ENCODE assay signal across 2 cellular contexts in genomic region chr19:10406191-10406590, GRCh38.
TF ChIP-seq lines count a peak whose summit lies in the region.

No MANE protein-coding gene starts in this region.

TF ChIP-seq in HepG2, 621 proteins besides CTCF, POLR2A, EP300 and RAD21:
- TF ChIP-seq TARDBP (CRISPR knock-in tag; IDR thresholded peaks at IDR 0.05), result no peak
- no peak for TF ChIP-seq HMG20A (CRISPR knock-in tag; IDR thresholded peaks at IDR 0.05; ENCODE audit: borderline replicate concordance)
- TF ChIP-seq ZKSCAN1 (IDR thresholded peaks at IDR 0.05; ENCODE audit: low read length), result peak; percentile 28; the same call in 1 of the 2 replicates
- no peak for TF ChIP-seq MXI1 (IDR thresholded peaks at IDR 0.05; ENCODE audit: borderline replicate concordance, low read depth, low read length)
- TF ChIP-seq, protein P1, sequence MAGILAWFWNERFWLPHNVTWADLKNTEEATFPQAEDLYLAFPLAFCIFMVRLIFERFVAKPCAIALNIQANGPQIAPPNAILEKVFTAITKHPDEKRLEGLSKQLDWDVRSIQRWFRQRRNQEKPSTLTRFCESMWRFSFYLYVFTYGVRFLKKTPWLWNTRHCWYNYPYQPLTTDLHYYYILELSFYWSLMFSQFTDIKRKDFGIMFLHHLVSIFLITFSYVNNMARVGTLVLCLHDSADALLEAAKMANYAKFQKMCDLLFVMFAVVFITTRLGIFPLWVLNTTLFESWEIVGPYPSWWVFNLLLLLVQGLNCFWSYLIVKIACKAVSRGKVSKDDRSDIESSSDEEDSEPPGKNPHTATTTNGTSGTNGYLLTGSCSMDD (CRISPR knock-in tag; IDR thresholded peaks at IDR 0.05), result no peak
- TF ChIP-seq ADNP (CRISPR knock-in tag; IDR thresholded peaks at IDR 0.05), result no peak
- no peak for TF ChIP-seq NFIB (CRISPR knock-in tag; IDR thresholded peaks at IDR 0.05; ENCODE audit: borderline replicate concordance)

TF ChIP-seq in IMR-90, 13 proteins besides CTCF, POLR2A, EP300 and RAD21:
- TF ChIP-seq MXI1 (IDR thresholded peaks at IDR 0.05; ENCODE audit: borderline replicate concordance, low read depth, low read length) (no peak), SMC3 (IDR thresholded peaks at IDR 0.05; ENCODE audit: low read depth, low read length) (no peak), RFX5 (IDR thresholded peaks at IDR 0.05; ENCODE audit: low read depth, low read length) (no peak), USF2 (IDR thresholded peaks at IDR 0.05; ENCODE audit: low read depth, low read length) (no peak), BHLHE40 (IDR thresholded peaks at IDR 0.05; ENCODE audit: low read depth, low read length) (no peak), MAFK (IDR thresholded peaks at IDR 0.05; ENCODE audit: low read depth, low read length) (no peak), FOS (IDR thresholded peaks at IDR 0.05; ENCODE audit: low read depth, low read length) (no peak), NFE2L2 (IDR thresholded peaks at IDR 0.05; ENCODE audit: low read depth, low read length) (no peak), CHD1 (IDR thresholded peaks at IDR 0.05; ENCODE audit: low read depth, low read length) (no peak), RCOR1 (IDR thresholded peaks at IDR 0.05; ENCODE audit: insufficient replicate concordance, low read length) (no peak), MAZ (IDR thresholded peaks at IDR 0.05; ENCODE audit: borderline replicate concordance, low read depth, low read length) (no peak), CEBPB (IDR thresholded peaks at IDR 0.05; ENCODE audit: low read depth, low read length) (no peak)
- TF ChIP-seq, protein P2, sequence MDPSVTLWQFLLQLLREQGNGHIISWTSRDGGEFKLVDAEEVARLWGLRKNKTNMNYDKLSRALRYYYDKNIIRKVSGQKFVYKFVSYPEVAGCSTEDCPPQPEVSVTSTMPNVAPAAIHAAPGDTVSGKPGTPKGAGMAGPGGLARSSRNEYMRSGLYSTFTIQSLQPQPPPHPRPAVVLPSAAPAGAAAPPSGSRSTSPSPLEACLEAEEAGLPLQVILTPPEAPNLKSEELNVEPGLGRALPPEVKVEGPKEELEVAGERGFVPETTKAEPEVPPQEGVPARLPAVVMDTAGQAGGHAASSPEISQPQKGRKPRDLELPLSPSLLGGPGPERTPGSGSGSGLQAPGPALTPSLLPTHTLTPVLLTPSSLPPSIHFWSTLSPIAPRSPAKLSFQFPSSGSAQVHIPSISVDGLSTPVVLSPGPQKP (IDR thresholded peaks at IDR 0.05; ENCODE audit: borderline replicate concordance, low read depth, low read length), result no peak
